In the genomic region with DNA sequence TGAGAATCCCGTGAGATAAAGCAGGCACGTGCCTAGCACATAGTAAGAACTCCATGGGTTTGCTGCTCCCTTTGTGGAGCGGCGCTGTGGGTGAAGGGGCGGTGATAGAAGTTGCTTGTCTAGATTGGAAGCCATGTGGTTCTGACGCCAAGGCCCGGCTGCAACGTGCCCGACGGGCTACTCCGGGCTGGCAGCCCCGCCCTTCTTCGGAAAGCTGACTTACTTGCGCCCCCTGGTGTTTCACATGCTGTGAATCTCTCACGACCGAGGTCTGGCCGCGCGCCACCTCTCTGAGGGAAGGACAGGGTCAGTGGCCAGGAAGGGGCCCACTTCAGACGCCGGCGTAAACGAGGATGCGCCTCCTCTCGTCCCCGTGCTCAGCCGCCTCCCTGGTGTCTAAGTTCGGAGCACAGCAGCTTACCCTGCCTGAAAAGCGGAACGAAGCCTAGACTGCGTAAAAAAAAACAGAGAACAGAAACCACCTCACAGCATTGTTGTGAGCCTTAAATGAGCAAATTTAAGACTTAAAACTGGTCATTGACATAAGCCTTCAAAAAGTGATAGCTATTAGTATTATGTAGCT, we compare ENCODE assay signal across 1 cellular context.
A peak's percentile ranks its signal among the peaks of the same experiment; 100 is the strongest.
TF ChIP-seq lines count a peak whose summit lies in the region.

No MANE protein-coding gene starts in this region.

TF ChIP-seq in K562, 482 proteins besides CTCF, POLR2A, EP300 and RAD21 (continued from another document and continues in another):
- TF ChIP-seq, protein P1, sequence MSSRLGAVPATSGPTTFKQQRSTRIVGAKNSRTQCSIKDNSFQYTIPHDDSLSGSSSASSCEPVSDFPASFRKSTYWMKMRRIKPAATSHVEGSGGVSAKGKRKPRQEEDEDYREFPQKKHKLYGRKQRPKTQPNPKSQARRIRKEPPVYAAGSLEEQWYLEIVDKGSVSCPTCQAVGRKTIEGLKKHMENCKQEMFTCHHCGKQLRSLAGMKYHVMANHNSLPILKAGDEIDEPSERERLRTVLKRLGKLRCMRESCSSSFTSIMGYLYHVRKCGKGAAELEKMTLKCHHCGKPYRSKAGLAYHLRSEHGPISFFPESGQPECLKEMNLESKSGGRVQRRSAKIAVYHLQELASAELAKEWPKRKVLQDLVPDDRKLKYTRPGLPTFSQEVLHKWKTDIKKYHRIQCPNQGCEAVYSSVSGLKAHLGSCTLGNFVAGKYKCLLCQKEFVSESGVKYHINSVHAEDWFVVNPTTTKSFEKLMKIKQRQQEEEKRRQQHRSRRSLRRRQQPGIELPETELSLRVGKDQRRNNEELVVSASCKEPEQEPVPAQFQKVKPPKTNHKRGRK (tag; IDR thresholded peaks at IDR 0.05): no peak
- no peak for TF ChIP-seq MCM3 (IDR thresholded peaks at IDR 0.05)
- TF ChIP-seq ZNF778 (CRISPR knock-in tag; IDR thresholded peaks at IDR 0.05): no peak
- TF ChIP-seq DIDO1 (tag; IDR thresholded peaks at IDR 0.05; ENCODE audit: low read depth): peak; percentile 70; the same call in 1 of the 2 replicates
- TF ChIP-seq ELF2 (CRISPR knock-in tag; IDR thresholded peaks at IDR 0.05): no peak
- TF ChIP-seq ZEB2 (IDR thresholded peaks at IDR 0.05): peak; percentile 63; the same call in 1 of the 2 replicates
- no peak for TF ChIP-seq ELF1 (tag; IDR thresholded peaks at IDR 0.05)
- no peak for TF ChIP-seq MECOM (CRISPR knock-in tag; IDR thresholded peaks at IDR 0.05)
- 0 out of 2 replicates have a peak, but pooled peaks have one; percentile 17 for TF ChIP-seq TRIM28 (IDR thresholded peaks at IDR 0.05)
- TF ChIP-seq HSF4 (CRISPR knock-in tag; IDR thresholded peaks at IDR 0.05; ENCODE audit: borderline replicate concordance): no peak
- TF ChIP-seq SMAD1 (IDR thresholded peaks at IDR 0.05; ENCODE audit: low read depth, low read length, partially characterized antibody): peak; percentile 51
- TF ChIP-seq BCL6 (CRISPR knock-in tag; IDR thresholded peaks at IDR 0.05): no peak
- no peak for TF ChIP-seq GTF2F1 (IDR thresholded peaks at IDR 0.05; ENCODE audit: low read depth, low read length)
- TF ChIP-seq, protein P2, sequence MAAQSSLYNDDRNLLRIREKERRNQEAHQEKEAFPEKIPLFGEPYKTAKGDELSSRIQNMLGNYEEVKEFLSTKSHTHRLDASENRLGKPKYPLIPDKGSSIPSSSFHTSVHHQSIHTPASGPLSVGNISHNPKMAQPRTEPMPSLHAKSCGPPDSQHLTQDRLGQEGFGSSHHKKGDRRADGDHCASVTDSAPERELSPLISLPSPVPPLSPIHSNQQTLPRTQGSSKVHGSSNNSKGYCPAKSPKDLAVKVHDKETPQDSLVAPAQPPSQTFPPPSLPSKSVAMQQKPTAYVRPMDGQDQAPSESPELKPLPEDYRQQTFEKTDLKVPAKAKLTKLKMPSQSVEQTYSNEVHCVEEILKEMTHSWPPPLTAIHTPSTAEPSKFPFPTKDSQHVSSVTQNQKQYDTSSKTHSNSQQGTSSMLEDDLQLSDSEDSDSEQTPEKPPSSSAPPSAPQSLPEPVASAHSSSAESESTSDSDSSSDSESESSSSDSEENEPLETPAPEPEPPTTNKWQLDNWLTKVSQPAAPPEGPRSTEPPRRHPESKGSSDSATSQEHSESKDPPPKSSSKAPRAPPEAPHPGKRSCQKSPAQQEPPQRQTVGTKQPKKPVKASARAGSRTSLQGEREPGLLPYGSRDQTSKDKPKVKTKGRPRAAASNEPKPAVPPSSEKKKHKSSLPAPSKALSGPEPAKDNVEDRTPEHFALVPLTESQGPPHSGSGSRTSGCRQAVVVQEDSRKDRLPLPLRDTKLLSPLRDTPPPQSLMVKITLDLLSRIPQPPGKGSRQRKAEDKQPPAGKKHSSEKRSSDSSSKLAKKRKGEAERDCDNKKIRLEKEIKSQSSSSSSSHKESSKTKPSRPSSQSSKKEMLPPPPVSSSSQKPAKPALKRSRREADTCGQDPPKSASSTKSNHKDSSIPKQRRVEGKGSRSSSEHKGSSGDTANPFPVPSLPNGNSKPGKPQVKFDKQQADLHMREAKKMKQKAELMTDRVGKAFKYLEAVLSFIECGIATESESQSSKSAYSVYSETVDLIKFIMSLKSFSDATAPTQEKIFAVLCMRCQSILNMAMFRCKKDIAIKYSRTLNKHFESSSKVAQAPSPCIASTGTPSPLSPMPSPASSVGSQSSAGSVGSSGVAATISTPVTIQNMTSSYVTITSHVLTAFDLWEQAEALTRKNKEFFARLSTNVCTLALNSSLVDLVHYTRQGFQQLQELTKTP (IDR thresholded peaks at IDR 0.05; ENCODE audit: low read depth in 1 of 2, partially characterized antibody in 2 of 2): no peak
- no peak for TF ChIP-seq ZNF707 (CRISPR knock-in tag; conservative IDR thresholded peaks at IDR 0.05)
- no peak for TF ChIP-seq PHF8 (IDR thresholded peaks at IDR 0.05; ENCODE audit: borderline replicate concordance, low read length)
- TF ChIP-seq, protein P3, sequence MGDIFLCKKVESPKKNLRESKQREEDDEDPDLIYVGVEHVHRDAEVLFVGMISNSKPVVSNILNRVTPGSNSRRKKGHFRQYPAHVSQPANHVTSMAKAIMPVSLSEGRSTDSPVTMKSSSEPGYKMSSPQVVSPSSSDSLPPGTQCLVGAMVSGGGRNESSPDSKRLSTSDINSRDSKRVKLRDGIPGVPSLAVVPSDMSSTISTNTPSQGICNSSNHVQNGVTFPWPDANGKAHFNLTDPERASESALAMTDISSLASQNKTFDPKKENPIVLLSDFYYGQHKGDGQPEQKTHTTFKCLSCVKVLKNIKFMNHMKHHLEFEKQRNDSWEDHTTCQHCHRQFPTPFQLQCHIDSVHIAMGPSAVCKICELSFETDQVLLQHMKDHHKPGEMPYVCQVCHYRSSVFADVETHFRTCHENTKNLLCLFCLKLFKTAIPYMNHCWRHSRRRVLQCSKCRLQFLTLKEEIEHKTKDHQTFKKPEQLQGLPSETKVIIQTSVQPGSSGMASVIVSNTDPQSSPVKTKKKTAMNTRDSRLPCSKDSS (IDR thresholded peaks at IDR 0.05; ENCODE audit: low read depth, partially characterized antibody): no peak
- TF ChIP-seq, protein P4, sequence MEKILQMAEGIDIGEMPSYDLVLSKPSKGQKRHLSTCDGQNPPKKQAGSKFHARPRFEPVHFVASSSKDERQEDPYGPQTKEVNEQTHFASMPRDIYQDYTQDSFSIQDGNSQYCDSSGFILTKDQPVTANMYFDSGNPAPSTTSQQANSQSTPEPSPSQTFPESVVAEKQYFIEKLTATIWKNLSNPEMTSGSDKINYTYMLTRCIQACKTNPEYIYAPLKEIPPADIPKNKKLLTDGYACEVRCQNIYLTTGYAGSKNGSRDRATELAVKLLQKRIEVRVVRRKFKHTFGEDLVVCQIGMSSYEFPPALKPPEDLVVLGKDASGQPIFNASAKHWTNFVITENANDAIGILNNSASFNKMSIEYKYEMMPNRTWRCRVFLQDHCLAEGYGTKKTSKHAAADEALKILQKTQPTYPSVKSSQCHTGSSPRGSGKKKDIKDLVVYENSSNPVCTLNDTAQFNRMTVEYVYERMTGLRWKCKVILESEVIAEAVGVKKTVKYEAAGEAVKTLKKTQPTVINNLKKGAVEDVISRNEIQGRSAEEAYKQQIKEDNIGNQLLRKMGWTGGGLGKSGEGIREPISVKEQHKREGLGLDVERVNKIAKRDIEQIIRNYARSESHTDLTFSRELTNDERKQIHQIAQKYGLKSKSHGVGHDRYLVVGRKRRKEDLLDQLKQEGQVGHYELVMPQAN (IDR thresholded peaks at IDR 0.05; ENCODE audit: borderline replicate concordance): peak; percentile 57; the same call in 1 of the 2 replicates
- TF ChIP-seq, protein P5, sequence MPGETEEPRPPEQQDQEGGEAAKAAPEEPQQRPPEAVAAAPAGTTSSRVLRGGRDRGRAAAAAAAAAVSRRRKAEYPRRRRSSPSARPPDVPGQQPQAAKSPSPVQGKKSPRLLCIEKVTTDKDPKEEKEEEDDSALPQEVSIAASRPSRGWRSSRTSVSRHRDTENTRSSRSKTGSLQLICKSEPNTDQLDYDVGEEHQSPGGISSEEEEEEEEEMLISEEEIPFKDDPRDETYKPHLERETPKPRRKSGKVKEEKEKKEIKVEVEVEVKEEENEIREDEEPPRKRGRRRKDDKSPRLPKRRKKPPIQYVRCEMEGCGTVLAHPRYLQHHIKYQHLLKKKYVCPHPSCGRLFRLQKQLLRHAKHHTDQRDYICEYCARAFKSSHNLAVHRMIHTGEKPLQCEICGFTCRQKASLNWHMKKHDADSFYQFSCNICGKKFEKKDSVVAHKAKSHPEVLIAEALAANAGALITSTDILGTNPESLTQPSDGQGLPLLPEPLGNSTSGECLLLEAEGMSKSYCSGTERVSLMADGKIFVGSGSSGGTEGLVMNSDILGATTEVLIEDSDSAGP (CRISPR knock-in tag; IDR thresholded peaks at IDR 0.05): no peak
- TF ChIP-seq, protein P6, sequence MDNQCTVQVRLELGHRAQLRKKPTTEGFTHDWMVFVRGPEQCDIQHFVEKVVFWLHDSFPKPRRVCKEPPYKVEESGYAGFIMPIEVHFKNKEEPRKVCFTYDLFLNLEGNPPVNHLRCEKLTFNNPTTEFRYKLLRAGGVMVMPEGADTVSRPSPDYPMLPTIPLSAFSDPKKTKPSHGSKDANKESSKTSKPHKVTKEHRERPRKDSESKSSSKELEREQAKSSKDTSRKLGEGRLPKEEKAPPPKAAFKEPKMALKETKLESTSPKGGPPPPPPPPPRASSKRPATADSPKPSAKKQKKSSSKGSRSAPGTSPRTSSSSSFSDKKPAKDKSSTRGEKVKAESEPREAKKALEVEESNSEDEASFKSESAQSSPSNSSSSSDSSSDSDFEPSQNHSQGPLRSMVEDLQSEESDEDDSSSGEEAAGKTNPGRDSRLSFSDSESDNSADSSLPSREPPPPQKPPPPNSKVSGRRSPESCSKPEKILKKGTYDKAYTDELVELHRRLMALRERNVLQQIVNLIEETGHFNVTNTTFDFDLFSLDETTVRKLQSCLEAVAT (IDR thresholded peaks at IDR 0.05): no peak
- peak; percentile 59 for TF ChIP-seq ZFX (CRISPR knock-in tag; IDR thresholded peaks at IDR 0.05)
- no peak for TF ChIP-seq RBM22 (IDR thresholded peaks at IDR 0.05; ENCODE audit: low read depth, low read length, poor library complexity, severe bottlenecking)
- no peak for TF ChIP-seq HMG20A (CRISPR knock-in tag; conservative IDR thresholded peaks at IDR 0.05)
- TF ChIP-seq BRF1 (IDR thresholded peaks at IDR 0.05; ENCODE audit: borderline replicate concordance, extremely low read depth, insufficient read length): no peak
- TF ChIP-seq ZNF121 (CRISPR knock-in tag; conservative IDR thresholded peaks at IDR 0.05): no peak
- TF ChIP-seq ZNF696 (CRISPR knock-in tag; conservative IDR thresholded peaks at IDR 0.05): no peak
- TF ChIP-seq MED1 (CRISPR knock-in tag; IDR thresholded peaks at IDR 0.05; ENCODE audit: borderline replicate concordance): no peak
- TF ChIP-seq, protein P7, sequence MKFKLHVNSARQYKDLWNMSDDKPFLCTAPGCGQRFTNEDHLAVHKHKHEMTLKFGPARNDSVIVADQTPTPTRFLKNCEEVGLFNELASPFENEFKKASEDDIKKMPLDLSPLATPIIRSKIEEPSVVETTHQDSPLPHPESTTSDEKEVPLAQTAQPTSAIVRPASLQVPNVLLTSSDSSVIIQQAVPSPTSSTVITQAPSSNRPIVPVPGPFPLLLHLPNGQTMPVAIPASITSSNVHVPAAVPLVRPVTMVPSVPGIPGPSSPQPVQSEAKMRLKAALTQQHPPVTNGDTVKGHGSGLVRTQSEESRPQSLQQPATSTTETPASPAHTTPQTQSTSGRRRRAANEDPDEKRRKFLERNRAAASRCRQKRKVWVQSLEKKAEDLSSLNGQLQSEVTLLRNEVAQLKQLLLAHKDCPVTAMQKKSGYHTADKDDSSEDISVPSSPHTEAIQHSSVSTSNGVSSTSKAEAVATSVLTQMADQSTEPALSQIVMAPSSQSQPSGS (CRISPR knock-in tag; IDR thresholded peaks at IDR 0.05): no peak
- TF ChIP-seq, protein P8, sequence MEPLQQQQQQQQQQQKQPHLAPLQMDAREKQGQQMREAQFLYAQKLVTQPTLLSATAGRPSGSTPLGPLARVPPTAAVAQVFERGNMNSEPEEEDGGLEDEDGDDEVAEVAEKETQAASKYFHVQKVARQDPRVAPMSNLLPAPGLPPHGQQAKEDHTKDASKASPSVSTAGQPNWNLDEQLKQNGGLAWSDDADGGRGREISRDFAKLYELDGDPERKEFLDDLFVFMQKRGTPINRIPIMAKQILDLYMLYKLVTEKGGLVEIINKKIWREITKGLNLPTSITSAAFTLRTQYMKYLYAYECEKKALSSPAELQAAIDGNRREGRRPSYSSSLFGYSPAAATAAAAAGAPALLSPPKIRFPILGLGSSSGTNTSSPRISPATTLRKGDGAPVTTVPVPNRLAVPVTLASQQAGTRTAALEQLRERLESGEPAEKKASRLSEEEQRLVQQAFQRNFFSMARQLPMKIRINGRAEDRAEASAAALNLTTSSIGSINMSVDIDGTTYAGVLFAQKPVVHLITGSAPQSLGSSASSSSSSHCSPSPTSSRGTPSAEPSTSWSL (CRISPR knock-in tag; IDR thresholded peaks at IDR 0.05; ENCODE audit: borderline replicate concordance): no peak
- no peak for TF ChIP-seq ZNF274 (IDR thresholded peaks at IDR 0.05; ENCODE audit: borderline replicate concordance, low read depth, low read length)
- TF ChIP-seq C11orf30 (IDR thresholded peaks at IDR 0.05; ENCODE audit: low read depth): no peak
- TF ChIP-seq PHF21A (IDR thresholded peaks at IDR 0.05; ENCODE audit: borderline replicate concordance, low read depth): no peak
- no peak for TF ChIP-seq TEAD2 (tag; IDR thresholded peaks at IDR 0.05)
- TF ChIP-seq, protein P9, sequence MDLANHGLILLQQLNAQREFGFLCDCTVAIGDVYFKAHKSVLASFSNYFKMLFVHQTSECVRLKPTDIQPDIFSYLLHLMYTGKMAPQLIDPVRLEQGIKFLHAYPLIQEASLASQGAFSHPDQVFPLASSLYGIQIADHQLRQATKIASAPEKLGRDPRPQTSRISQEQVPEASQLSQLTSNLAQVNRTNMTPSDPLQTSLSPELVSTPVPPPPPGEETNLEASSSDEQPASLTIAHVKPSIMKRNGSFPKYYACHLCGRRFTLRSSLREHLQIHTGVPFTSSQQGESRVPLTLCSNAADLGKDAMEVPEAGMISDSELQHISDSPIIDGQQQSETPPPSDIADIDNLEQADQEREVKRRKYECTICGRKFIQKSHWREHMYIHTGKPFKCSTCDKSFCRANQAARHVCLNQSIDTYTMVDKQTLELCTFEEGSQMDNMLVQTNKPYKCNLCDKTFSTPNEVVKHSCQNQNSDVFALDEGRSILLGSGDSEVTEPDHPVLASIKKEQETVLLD (IDR thresholded peaks at IDR 0.05): peak; percentile 43; the same call in 1 of the 2 replicates
